Comparison of ENCODE assay signal across 9 cellular contexts in genomic region chr19:52237771-52238400, GRCh38. TPM values are rescaled to one million over a fixed set of nuclear protein-coding genes. Genes with fewer than 3 reads are reported as not detected.
DNase-seq lines count a peak whose midpoint lies in the region; ATAC-seq and TF ChIP-seq lines count a peak whose summit lies in the region.
"Had no signal": no experiment of that assay in that cellular context is flagged by ENCODE, and none has a peak within 500 bp of the region (broad histone marks: within the 10 kb centered on the region; RNA-seq: fewer than 3 reads in every experiment).

No MANE protein-coding gene starts in this region.

- no peak overlapping the region for H2BK120ac ChIP-seq in IMR-90 (ENCODE audit: low read depth, low read length)

- no peak overlapping the region for H3K14ac ChIP-seq in IMR-90 (replicated peaks; ENCODE audit: low read depth, low read length)

- H3K27me3 ChIP-seq in IMR-90 (ENCODE audit: control insufficient read depth, insufficient read depth, low read length): no peaks in the 10 kb centered on the region
- no peaks in the 10 kb centered on the region for H3K27me3 ChIP-seq in heart left ventricle

- H4K20me1 ChIP-seq in IMR-90 (ENCODE audit: insufficient read depth, low read length): no peaks in the 10 kb centered on the region

- H3K79me1 ChIP-seq in IMR-90 (ENCODE audit: low read depth in 1 of 2, low read length in 2 of 2): no peaks in the 10 kb centered on the region

- no peak overlapping the region for H2AFZ ChIP-seq in IMR-90 (replicated peaks; ENCODE audit: low read length, poor library complexity)

- H3K23ac ChIP-seq in IMR-90 (ENCODE audit: low read depth, low read length): no peak overlapping the region

- H3K27ac ChIP-seq in IMR-90 (ENCODE audit: insufficient read depth, low read length) (no peak overlapping the region), heart left ventricle (no peak overlapping the region)

- H3K4me1 ChIP-seq in IMR-90 (ENCODE audit: control insufficient read depth, insufficient read depth, low read length) (no peaks in the 10 kb centered on the region), heart left ventricle (peaks cover 0 to 6% (median 0%) of the 10 kb centered on the region in 12 donors)

- no peak overlapping the region for H3K9ac ChIP-seq in IMR-90 (ENCODE audit: low read depth, low read length)

- no peak overlapping the region for H2BK5ac ChIP-seq in IMR-90 (ENCODE audit: low read depth, low read length, poor library complexity, severe bottlenecking)

- TF ChIP-seq CTCF in Calu3 (IDR thresholded peaks at IDR 0.05; ENCODE audit: unreplicated experiment) (peak; percentile 70), IMR-90 (conservative IDR thresholded peaks at IDR 0.05; ENCODE audit: low read depth, low read length) (peak; percentile 92), heart left ventricle (IDR thresholded peaks at IDR 0.05) (peak; percentile 81 to 97 (median 92))

- BruUV-seq in Calu3 (replicated peaks; lab: Mats Ljungman, UMichigan) (no TSS peak), IMR-90 (replicated peaks; lab: Mats Ljungman, UMichigan) (no TSS peak)

- H4K8ac ChIP-seq in IMR-90 (ENCODE audit: low read depth in 2 of 2, low read length in 2 of 2): no peak overlapping the region

- H3K4me1 Mint-ChIP-seq in Calu3 (ENCODE audit: low read depth, unreplicated experiment): no peaks in the 10 kb centered on the region
- H3K4me1 Mint-ChIP-seq: activated naive CD4-positive, alpha-beta T cell treated with anti-CD3 and anti-CD28 coated beads, Interleukin-2, amount 50 U/mL, for 24 hours had no signal

- no peaks in the 10 kb centered on the region for H3K36me3 Mint-ChIP-seq in Calu3 (ENCODE audit: insufficient read depth, unreplicated experiment)
- H3K36me3 Mint-ChIP-seq: activated naive CD4-positive, alpha-beta T cell treated with anti-CD3 and anti-CD28 coated beads, Interleukin-2, amount 50 U/mL, for 24 hours had no signal

- ATAC-seq in IMR-90 (ENCODE audit: low read depth) (peak; percentile 99), heart left ventricle (peak in 3 of 4 donors; percentile 62 to 69 (median 66)), GM18868 (IDR thresholded peaks at IDR 0.05; ENCODE audit: unreplicated experiment) (no peak), GM18511 (IDR thresholded peaks at IDR 0.05; ENCODE audit: unreplicated experiment) (no peak)

- H3K27me3 Mint-ChIP-seq in Calu3 (ENCODE audit: unreplicated experiment): no peaks in the 10 kb centered on the region
- H3K27me3 Mint-ChIP-seq: activated naive CD4-positive, alpha-beta T cell treated with anti-CD3 and anti-CD28 coated beads, Interleukin-2, amount 50 U/mL, for 24 hours had no signal

- no peak overlapping the region for H2AK9ac ChIP-seq in IMR-90 (replicated peaks; ENCODE audit: low read depth, low read length, poor library complexity)

- POLR2A ChIA-PET in IMR-90 (lab: Charles Lee; ENCODE audit: unreplicated experiment): interaction anchor here (0.5 to 0.6 kb wide), 2 partner anchors 9 to 334 kb away, joined by 4 to 6 read pairs; no protein-coding TSS in a partner anchor

- H3K9me3 Mint-ChIP-seq in Calu3 (ENCODE audit: low read depth, unreplicated experiment): peaks cover 12% of the 10 kb centered on the region
- H3K9me3 Mint-ChIP-seq: activated naive CD4-positive, alpha-beta T cell treated with anti-CD3 and anti-CD28 coated beads, Interleukin-2, amount 50 U/mL, for 24 hours had no signal

- WGBS in IMR-90 (ENCODE audit: extremely low coverage in 2 of 2, insufficient read length in 1 of 2), 2 experiments: no CpG with 5 or more reads among the region's 8 CpGs
- 11 to 15% (median 15%) methylated on average over 8 of the region's 8 CpGs for WGBS in heart left ventricle, 4 donors

- H3K27ac Mint-ChIP-seq in Calu3 (ENCODE audit: unreplicated experiment): no peak overlapping the region
- H3K27ac Mint-ChIP-seq: activated naive CD4-positive, alpha-beta T cell treated with anti-CD3 and anti-CD28 coated beads, Interleukin-2, amount 50 U/mL, for 24 hours had no signal

- H3K9me3 ChIP-seq in IMR-90 (ENCODE audit: control insufficient read depth, insufficient read depth, low read length): no peaks in the 10 kb centered on the region
- no peaks in the 10 kb centered on the region for H3K9me3 ChIP-seq in heart left ventricle

- no peak overlapping the region for H3K4ac ChIP-seq in IMR-90 (ENCODE audit: low read depth, low read length)

- intact Hi-C loops in Calu3 (cut with micrococcal nuclease; ENCODE audit: unreplicated experiment) (loop anchor here (1.0 to 10.0 kb wide), 3 partner anchors 99 to 426 kb away; partner anchors contain the start of genes ZNF615 and ZNF616), IMR-90 (cut with micrococcal nuclease) (loop anchor here (1.0 to 10.0 kb wide), 4 partner anchors 99 to 313 kb away; partner anchors contain the start of genes ZNF432, ZNF613, ZNF616 and ZNF841), heart left ventricle (cut with DNase I) (loop anchor here in 9 of 10 donors (1.0 to 2.0 kb wide), 2 partner anchors 99 kb away; partner anchors contain the start of gene ZNF616 (in 9 of the 9))

- no peak overlapping the region for H3K4me3 ChIP-seq in IMR-90 (ENCODE audit: insufficient read depth, low read depth, low read length)
- H3K4me3 ChIP-seq in heart left ventricle: no peak overlapping the region

- no peaks in the 10 kb centered on the region for H3K9me1 ChIP-seq in IMR-90 (ENCODE audit: insufficient read depth, low read length)

- CTCF ChIA-PET in Calu3 (lab: Charles Lee): interaction anchor here (0.7 to 1.3 kb wide), 2 partner anchors 48 to 99 kb away, joined by 4 read pairs; partner anchors contain the start of gene PPP2R1A
- CTCF ChIA-PET in IMR-90 (lab: Yijun Ruan, JAX): interaction anchor here (0.9 to 1.1 kb wide), 3 partner anchors 23 to 98 kb away, joined by 3 to 6 read pairs (median 3); partner anchors contain the start of gene ZNF616

- TF ChIP-seq POLR2A in IMR-90 (IDR thresholded peaks at IDR 0.05; ENCODE audit: low read depth, low read length) (peak; percentile 29; the same call in 1 of the 2 replicates), heart left ventricle (IDR thresholded peaks at IDR 0.05) (no peak)

- no peak overlapping the region for H2AK5ac ChIP-seq in IMR-90 (ENCODE audit: low read depth, low read length)

- H3K4me3 Mint-ChIP-seq in Calu3 (ENCODE audit: low read depth, unreplicated experiment): no peak overlapping the region
- H3K4me3 Mint-ChIP-seq: activated naive CD4-positive, alpha-beta T cell treated with anti-CD3 and anti-CD28 coated beads, Interleukin-2, amount 50 U/mL, for 24 hours had no signal

- no peak overlapping the region for H3K4me2 ChIP-seq in IMR-90 (ENCODE audit: low read depth, low read length)

- H2BK15ac ChIP-seq in IMR-90 (ENCODE audit: low read depth, low read length): no peak overlapping the region

- TF ChIP-seq RAD21 in IMR-90 (IDR thresholded peaks at IDR 0.05; ENCODE audit: low read length): peak; percentile 78

- H2BK20ac ChIP-seq in IMR-90 (ENCODE audit: low read depth, low read length): no peak overlapping the region

- H3K56ac ChIP-seq in IMR-90 (ENCODE audit: extremely low read depth, insufficient read depth, low read length): no peak overlapping the region

- DNase-seq in Calu3 (peak; percentile 63), IMR-90 (peak; percentile 75), SK-MEL-5 (ENCODE audit: low read depth, low spot score) (peak; percentile 62), heart left ventricle (peak in 4 of 5 donors; percentile 37 to 61 (median 40)), retina (peak; percentile 75)
- peak; percentile 48 for DNase-seq in activated naive CD4-positive, alpha-beta T cell treated with anti-CD3 and anti-CD28 coated beads, Interleukin-2, amount 50 U/mL, for 16 hours

- in situ Hi-C loops in IMR-90 (cut with MboI; ENCODE audit: low sequenced_read_pairs) (no loop called here), SK-MEL-5 (cut with HindIII; ENCODE audit: low pct_unique_long_range_greater_than_20kb, low sequenced_read_pairs) (no loop called here)

- no peak overlapping the region for H4K5ac ChIP-seq in IMR-90 (ENCODE audit: low read depth, low read length)

- H3K36me3 ChIP-seq in IMR-90 (ENCODE audit: control insufficient read depth, insufficient read depth, low read length) (no peaks in the 10 kb centered on the region), heart left ventricle (no peaks in the 10 kb centered on the region)

- dilution Hi-C loops in IMR-90 (cut with HindIII; ENCODE audit: low sequenced_read_pairs, unreplicated experiment): no loop called here

- no peak overlapping the region for H4K91ac ChIP-seq in IMR-90 (ENCODE audit: insufficient read depth, low read depth, low read length)

- no peak overlapping the region for H3K18ac ChIP-seq in IMR-90 (ENCODE audit: low read depth, low read length)

RNA-seq across cellular contexts. Expression of gene ZNF766, which starts 31.5 kb away (rescaled TPM):
- total RNA-seq in Calu3 (2022) (26.6 and 28.3 TPM in 2 replicates), IMR-90 (2012; rRNA removed) (18.9 and 20.4 TPM in 2 replicates), heart left ventricle (10 to 100 TPM in 5 of 9 donors, 1 to 10 TPM in 4; 4.8 to 16.6 (median 10.7) TPM)
- polyA plus RNA-seq in IMR-90 (2012; rRNA removed) (3.4 and 4.9 TPM in 2 replicates), heart left ventricle (1 to 10 TPM; 2.9 to 6.4 TPM)
- polyA plus RNA-seq in IMR-90 (2012; cell fraction: cytosol; rRNA removed): 0.63 and 0.94 TPM in 2 replicates
- 0.61 and 3.7 TPM in 2 replicates for polyA plus RNA-seq in IMR-90 (2012; cell fraction: nucleus; rRNA removed; ENCODE audit: low replicate concordance)
- 13.3 and 27.5 TPM in 2 replicates for total RNA-seq in SK-MEL-5 (2014; rRNA removed; shearing (Covaris generic))
- polyA plus RNA-seq in SK-MEL-5 (2015; cell fraction: cytosol; rRNA removed): 7.1 and 8.8 TPM in 2 replicates
- 4.9 and 8.0 TPM in 2 replicates for polyA plus RNA-seq in SK-MEL-5 (2015; cell fraction: nucleus; rRNA removed)

RNA-seq across cellular contexts. Expression of gene PPP2R1A, which starts 48.0 kb away (rescaled TPM):
- total RNA-seq in Calu3 (2022) (288 and 291 TPM in 2 replicates), IMR-90 (2012; rRNA removed) (137 and 173 TPM in 2 replicates), heart left ventricle (100 to 1,000 TPM; 345 to 447 (median 370) TPM)
- polyA plus RNA-seq in IMR-90 (2012; rRNA removed) (250 and 292 TPM in 2 replicates), heart left ventricle (100 to 1,000 TPM; 258 to 294 TPM)
- 251 and 446 TPM in 2 replicates for polyA plus RNA-seq in IMR-90 (2012; cell fraction: cytosol; rRNA removed)
- 89.3 and 214 TPM in 2 replicates for polyA plus RNA-seq in IMR-90 (2012; cell fraction: nucleus; rRNA removed; ENCODE audit: low replicate concordance)
- 110 and 134 TPM in 2 replicates for total RNA-seq in SK-MEL-5 (2014; rRNA removed; shearing (Covaris generic))
- 148 and 175 TPM in 2 replicates for polyA plus RNA-seq in SK-MEL-5 (2015; cell fraction: cytosol; rRNA removed)
- 41.5 and 50.5 TPM in 2 replicates for polyA plus RNA-seq in SK-MEL-5 (2015; cell fraction: nucleus; rRNA removed)

RNA-seq across cellular contexts. Expression of gene ZNF480, which starts 59.1 kb away (rescaled TPM):
- total RNA-seq in Calu3 (2022): 4.9 and 5.1 TPM in 2 replicates
- 10.9 and 22.5 TPM in 2 replicates for total RNA-seq in IMR-90 (2012; rRNA removed)
- polyA plus RNA-seq in IMR-90 (2012; rRNA removed): 3.6 and 6.3 TPM in 2 replicates
- 1.5 and 1.9 TPM in 2 replicates for polyA plus RNA-seq in IMR-90 (2012; cell fraction: cytosol; rRNA removed)
- 0.73 and 5.0 TPM in 2 replicates for polyA plus RNA-seq in IMR-90 (2012; cell fraction: nucleus; rRNA removed; ENCODE audit: low replicate concordance)
- 17.1 and 17.7 TPM in 2 replicates for total RNA-seq in SK-MEL-5 (2014; rRNA removed; shearing (Covaris generic))
- polyA plus RNA-seq in SK-MEL-5 (2015; cell fraction: cytosol; rRNA removed): 5.0 TPM in 2 replicates
- 7.1 and 7.8 TPM in 2 replicates for polyA plus RNA-seq in SK-MEL-5 (2015; cell fraction: nucleus; rRNA removed)
- total RNA-seq in heart left ventricle: 10 to 100 TPM in 8 of 9 donors, 1 to 10 TPM in 1; 9.8 to 20.2 (median 13.3) TPM
- 10 to 100 TPM; 10.3 to 16.3 TPM for polyA plus RNA-seq in heart left ventricle

Comparison
In these comparisons a context has a peak if more than half of its experiments do, and no peak if none do; other contexts are left out.
1. ATAC-seq: peak in IMR-90 (single experiment) and heart left ventricle (3 of 4); none in GM18868 (single experiment) and GM18511 (single experiment).
2. Peak in every context shown above with its lines, with median percentiles within 50 percentile points of each other: DNase-seq and CTCF ChIP-seq.